ENCODE assay signal across 8 cellular contexts in genomic region chr7:27921081-27921836, GRCh38.
A peak's percentile ranks its signal among the peaks of the same experiment; 100 is the strongest.
DNase-seq lines count a peak whose midpoint lies in the region; ATAC-seq, FAIRE-seq and TF ChIP-seq lines count a peak whose summit lies in the region.

No MANE protein-coding gene starts in this region.

- FAIRE-seq in astrocyte (lab: Jason Lieb, UNC): no peak

- H3K36me3 ChIP-seq in right atrium auricular region (no peaks in the 10 kb centered on the region), astrocyte (ENCODE audit: insufficient read depth, low read length) (no peaks in the 10 kb centered on the region)

- intact Hi-C loops in Right ventricle myocardium superior (cut with DNase I): loop anchor here (10.0 kb wide), 3 partner anchors 94 to 716 kb away; partner anchors contain the start of genes HOXA13 and TAX1BP1

- TF ChIP-seq CTCF in right atrium auricular region (IDR thresholded peaks at IDR 0.05) (peak in 1 of 2 donors; percentile 70), astrocyte (IDR thresholded peaks at IDR 0.05; ENCODE audit: insufficient read depth, low read depth, low read length) (peak; percentile 67)

- H3K9me3 ChIP-seq in right atrium auricular region (no peaks in the 10 kb centered on the region), astrocyte (ENCODE audit: insufficient read depth, low read depth, low read length) (no peaks in the 10 kb centered on the region)

- peaks cover under 1% of the 10 kb centered on the region for H3K36me3 Mint-ChIP-seq in astrocyte (ENCODE audit: low read depth, unreplicated experiment)
- H3K36me3 Mint-ChIP-seq in stimulated activated naive B cell treated with anti-CD40 and anti-IgM and Interleukin-4, amounts not matched to agents 10 μg/mL and 1 μg/mL and 100 μg/mL, for 72 hours: peaks cover 7 to 16% of the 10 kb centered on the region in 2 donors

- H3K4me1 ChIP-seq in right atrium auricular region (peaks cover 0 to 14% of the 10 kb centered on the region in 2 donors), astrocyte (ENCODE audit: insufficient read depth, low read length) (peaks cover 19% of the 10 kb centered on the region)

- H3K27me3 Mint-ChIP-seq in astrocyte (ENCODE audit: low read depth, unreplicated experiment): no peaks in the 10 kb centered on the region
- H3K27me3 Mint-ChIP-seq in stimulated activated naive B cell treated with anti-CD40 and anti-IgM and Interleukin-4, amounts not matched to agents 10 μg/mL and 1 μg/mL and 100 μg/mL, for 72 hours: no peaks in the 10 kb centered on the region

- H3K4me3 ChIP-seq in right atrium auricular region (no peak overlapping the region), astrocyte (ENCODE audit: insufficient read depth, low read depth, low read length) (no peak overlapping the region)

- H4K20me1 ChIP-seq in astrocyte (ENCODE audit: insufficient read depth, low read length): peaks cover 3% of the 10 kb centered on the region

- H3K9ac ChIP-seq in astrocyte (ENCODE audit: low read length): no peak overlapping the region

- H3K4me3 Mint-ChIP-seq in astrocyte (ENCODE audit: unreplicated experiment): no peak overlapping the region
- H3K4me3 Mint-ChIP-seq in stimulated activated naive B cell treated with anti-CD40 and anti-IgM and Interleukin-4, amounts not matched to agents 10 μg/mL and 1 μg/mL and 100 μg/mL, for 72 hours: peak overlapping the region in 1 of 2 donors; percentile 21

- H3K27me3 ChIP-seq in right atrium auricular region (no peaks in the 10 kb centered on the region), astrocyte (ENCODE audit: insufficient read depth, low read length) (no peaks in the 10 kb centered on the region)

- H3K9me3 Mint-ChIP-seq in astrocyte (ENCODE audit: unreplicated experiment): no peaks in the 10 kb centered on the region
- peaks cover 0 to 2% of the 10 kb centered on the region in 2 donors for H3K9me3 Mint-ChIP-seq in stimulated activated naive B cell treated with anti-CD40 and anti-IgM and Interleukin-4, amounts not matched to agents 10 μg/mL and 1 μg/mL and 100 μg/mL, for 72 hours

- no peak for DNase-seq in Right ventricle myocardium superior
- DNase-seq in right atrium auricular region (ENCODE audit: low spot score): no peak
- peak; percentile 39 for DNase-seq in HS-27A (ENCODE audit: low read depth)
- DNase-seq in NCI-H526 (lab: John Stamatoyannopoulos, UW): peak; percentile 58 to 89
- peak; percentile 69 for DNase-seq in astrocyte (ENCODE audit: low read depth)
- DNase-seq in iPS-NIHi7 (ENCODE audit: extremely low spot score): peak; percentile 50
- DNase-seq in stimulated activated naive B cell treated with anti-CD40 and anti-IgM and Interleukin-4, amounts not matched to agents 10 μg/mL and 1 μg/mL and 100 μg/mL, for 72 hours: peak; percentile 20
- DNase-seq in stimulated activated CD4-positive, alpha-beta T cell treated with anti-CD3 and anti-CD28 coated beads, Interleukin-4, amount 100 ng/mL, for 1 hour: no peak

- H3K79me2 ChIP-seq in astrocyte (ENCODE audit: insufficient read depth, low read length): no peaks in the 10 kb centered on the region

- peaks cover 18% of the 10 kb centered on the region for H3K4me1 Mint-ChIP-seq in astrocyte (ENCODE audit: low read depth, unreplicated experiment)
- H3K4me1 Mint-ChIP-seq in stimulated activated naive B cell treated with anti-CD40 and anti-IgM and Interleukin-4, amounts not matched to agents 10 μg/mL and 1 μg/mL and 100 μg/mL, for 72 hours: peaks cover 42 to 69% of the 10 kb centered on the region in 2 donors

- peak overlapping the region; percentile 44 for H3K4me2 ChIP-seq in astrocyte (ENCODE audit: low read length)

- H3K27ac ChIP-seq in right atrium auricular region: no peak overlapping the region
- H3K27ac ChIP-seq in astrocyte (ENCODE audit: low read depth, low read length): no peak overlapping the region

- H2AFZ ChIP-seq in astrocyte (ENCODE audit: low read depth, low read length): no peak overlapping the region

- peak; percentile 68 for ATAC-seq in Right ventricle myocardium superior (ENCODE audit: poor library complexity)
- peak in 1 of 2 donors; percentile 17 for ATAC-seq in stimulated activated naive B cell treated with anti-CD40 and anti-IgM and Interleukin-4, amounts not matched to agents 10 μg/mL and 1 μg/mL and 100 μg/mL, for 72 hours (replicated peaks)

- H3K27ac Mint-ChIP-seq in astrocyte (ENCODE audit: unreplicated experiment): no peak overlapping the region
- no peak overlapping the region for H3K27ac Mint-ChIP-seq in stimulated activated naive B cell treated with anti-CD40 and anti-IgM and Interleukin-4, amounts not matched to agents 10 μg/mL and 1 μg/mL and 100 μg/mL, for 72 hours

Comparison
In these comparisons a context has a peak if more than half of its experiments do, and no peak if none do; other contexts are left out.
1. DNase-seq: peak in HS-27A (single experiment), NCI-H526 (2 of 2), astrocyte (single experiment), iPS-NIHi7 (single experiment) and stimulated activated naive B cell treated with anti-CD40 and anti-IgM and Interleukin-4, amounts not matched to agents 10 μg/mL and 1 μg/mL and 100 μg/mL, for 72 hours (single experiment); none in Right ventricle myocardium superior (single experiment), right atrium auricular region (single experiment) and stimulated activated CD4-positive, alpha-beta T cell treated with anti-CD3 and anti-CD28 coated beads, Interleukin-4, amount 100 ng/mL, for 1 hour (single experiment).